ENCODE assay signal across 8 cellular contexts in genomic region chr2:44938287-44939073, GRCh38. TPM values are rescaled to one million over a fixed set of nuclear protein-coding genes. Genes with fewer than 3 reads are reported as not detected.
A peak's percentile ranks its signal among the peaks of the same experiment; 100 is the strongest.
DNase-seq lines count a peak whose midpoint lies in the region; ATAC-seq and TF ChIP-seq lines count a peak whose summit lies in the region.

No MANE protein-coding gene starts in this region.

- TF ChIP-seq CTCF in GM10266 (IDR thresholded peaks at IDR 0.05; ENCODE audit: control insufficient read depth, insufficient read depth, low read depth, missing control alignments), result no peak

- no peaks in the 10 kb centered on the region for H3K9me3 Mint-ChIP-seq in stimulated activated effector memory CD8-positive, alpha-beta T cell treated with anti-CD3 and anti-CD28 coated beads, Interleukin-12 subunit alpha, Interleukin-12 subunit beta, amount 100 ng/mL, for 72 hours

- no peaks in the 10 kb centered on the region for H3K36me3 ChIP-seq in SJCRH30
- H3K36me3 ChIP-seq in iPS-15b (ENCODE audit: control insufficient read depth, insufficient read depth, low read length), result no peaks in the 10 kb centered on the region

- H3K27me3 ChIP-seq in SJCRH30 (no peaks in the 10 kb centered on the region), iPS-15b (ENCODE audit: control insufficient read depth, insufficient read depth, low read length) (peaks cover 90% of the 10 kb centered on the region)

- peak overlapping the region; percentile 66 for H3K27ac ChIP-seq in SJCRH30

- H3K9me3 ChIP-seq in SJCRH30 (replicated peaks) (no peaks in the 10 kb centered on the region), iPS-15b (ENCODE audit: control insufficient read depth, insufficient read depth, low read length) (no peaks in the 10 kb centered on the region)

- H3K4me1 ChIP-seq in SJCRH30 (no peaks in the 10 kb centered on the region; the same call in 1 of the 2 replicates), iPS-15b (ENCODE audit: control insufficient read depth, insufficient read depth, low read length) (peaks cover 20% of the 10 kb centered on the region)

- no peaks in the 10 kb centered on the region for H3K36me3 Mint-ChIP-seq in stimulated activated effector memory CD8-positive, alpha-beta T cell treated with anti-CD3 and anti-CD28 coated beads, Interleukin-12 subunit alpha, Interleukin-12 subunit beta, amount 100 ng/mL, for 72 hours

- peak overlapping the region; percentile 23 for H3K4me3 Mint-ChIP-seq in stimulated activated effector memory CD8-positive, alpha-beta T cell treated with anti-CD3 and anti-CD28 coated beads, Interleukin-12 subunit alpha, Interleukin-12 subunit beta, amount 100 ng/mL, for 72 hours

- ATAC-seq in stimulated activated effector memory CD8-positive, alpha-beta T cell treated with anti-CD3 and anti-CD28 coated beads, Interleukin-12 subunit alpha, Interleukin-12 subunit beta, amount 100 ng/mL, for 72 hours, result no peak
- ATAC-seq in HG03139 (IDR thresholded peaks at IDR 0.05; ENCODE audit: unreplicated experiment) (no peak), HG03039 (IDR thresholded peaks at IDR 0.05; ENCODE audit: unreplicated experiment) (no peak)

- DNase-seq in NCI-H748 (lab: John Stamatoyannopoulos, UW; ENCODE audit: unreplicated experiment), result peak; percentile 66
- DNase-seq in NCI-H748 treated with DMSO at 0.1 percent for 48 hours (lab: John Stamatoyannopoulos, UW), result no peak
- peak; percentile 52 to 63 for DNase-seq in SJCRH30
- no peak for DNase-seq in stimulated activated effector memory CD8-positive, alpha-beta T cell treated with anti-CD3 and anti-CD28 coated beads, Interleukin-12 subunit alpha, Interleukin-12 subunit beta, amount 100 ng/mL, for 72 hours (ENCODE audit: low spot score in 2 of 2)
- DNase-seq in GM10266 (ENCODE audit: extremely low spot score), result no peak

- H3K4me1 Mint-ChIP-seq in stimulated activated effector memory CD8-positive, alpha-beta T cell treated with anti-CD3 and anti-CD28 coated beads, Interleukin-12 subunit alpha, Interleukin-12 subunit beta, amount 100 ng/mL, for 72 hours, result peaks cover 29% of the 10 kb centered on the region

- H3K27ac Mint-ChIP-seq in stimulated activated effector memory CD8-positive, alpha-beta T cell treated with anti-CD3 and anti-CD28 coated beads, Interleukin-12 subunit alpha, Interleukin-12 subunit beta, amount 100 ng/mL, for 72 hours, result no peak overlapping the region

- H3K4me3 ChIP-seq in SJCRH30, result peak overlapping the region; percentile 62
- peak overlapping the region; percentile 52 for H3K4me3 ChIP-seq in iPS-15b (ENCODE audit: low read depth, low read length)

- H3K9ac ChIP-seq in iPS-15b (ENCODE audit: low read depth, low read length), result no peak overlapping the region

RNA-seq across cellular contexts. Expression of gene SIX3, which starts 3.0 kb away (rescaled TPM):
- total RNA-seq in SJCRH30 (2014; rRNA removed; shearing (Covaris generic)), result 1.8 and 2.0 TPM in 2 replicates

Comparison
In these comparisons a context has a peak if more than half of its experiments do, and no peak if none do; other contexts are left out.
1. DNase-seq: peak in NCI-H748 (single experiment) and SJCRH30 (2 of 2); none in NCI-H748 treated with DMSO at 0.1 percent for 48 hours (single experiment), stimulated activated effector memory CD8-positive, alpha-beta T cell treated with anti-CD3 and anti-CD28 coated beads, Interleukin-12 subunit alpha, Interleukin-12 subunit beta, amount 100 ng/mL, for 72 hours (0 of 2) and GM10266 (single experiment).